In genomic region chr5:37812365-37812764, GRCh38 we compare ENCODE assay signal across 15 cellular contexts. TPM values are rescaled to one million over a fixed set of nuclear protein-coding genes. Genes with fewer than 3 reads are reported as not detected.
A peak's percentile ranks its signal among the peaks of the same experiment; 100 is the strongest.
DNase-seq lines count a peak whose midpoint lies in the region; ATAC-seq and TF ChIP-seq lines count a peak whose summit lies in the region.
"Had no signal": no experiment of that assay in that cellular context is flagged by ENCODE, and none has a peak within 500 bp of the region (broad histone marks: within the 10 kb centered on the region; RNA-seq: fewer than 3 reads in every experiment).

No MANE protein-coding gene starts in this region.

- H3K4me1 ChIP-seq in HCT116 (ENCODE audit: control insufficient read depth in 1 of 2, insufficient read depth in 2 of 2, low read length in 2 of 2), result no peaks in the 10 kb centered on the region
- H3K4me1 ChIP-seq in foreskin keratinocyte, result peaks cover 19% of the 10 kb centered on the region
- H3K4me1 ChIP-seq in skeletal muscle tissue (ENCODE audit: control insufficient read depth in 3 of 3, insufficient read depth in 3 of 3, low read length in 3 of 3), result peaks cover 9 to 25% (median 25%) of the 10 kb centered on the region in 3 donors

- H3K27ac ChIP-seq in HCT116 (ENCODE audit: low read depth, low read length) (no peak overlapping the region), foreskin keratinocyte (peak overlapping the region; percentile 79), skeletal muscle tissue (ENCODE audit: low read depth, low read length) (peak overlapping the region; percentile 58)
- H3K27ac ChIP-seq: BLaER1, SJCRH30 had no signal

- H3K4me3 ChIP-seq in HCT116 (replicated peaks in 1 of 2; ENCODE audit: low read depth in 1 of 2, low read length in 2 of 2), result no peak overlapping the region
- peak overlapping the region in 1 of 3 donors; percentile 29 for H3K4me3 ChIP-seq in skeletal muscle tissue (ENCODE audit: low read length in 3 of 3)
- H3K4me3 ChIP-seq: BLaER1, SJCRH30 had no signal

- no TSS peak for BruUV-seq in HCT116 (replicated peaks; lab: Mats Ljungman, UMichigan)

- POLR2A ChIA-PET in HCT116 (lab: Charles Lee) (no interaction called here), WTC11 (lab: Charles Lee) (no interaction called here)

- no peak overlapping the region for H3K4me2 ChIP-seq in HCT116 (ENCODE audit: low read length)
- H3K4me2 ChIP-seq: BLaER1 had no signal

- no peak overlapping the region for H2AFZ ChIP-seq in HCT116 (ENCODE audit: low read depth, low read length, poor library complexity, severe bottlenecking)

- H3K27me3 ChIP-seq in HCT116 (ENCODE audit: insufficient read depth, low read length) (no peaks in the 10 kb centered on the region), foreskin keratinocyte (no peaks in the 10 kb centered on the region), skeletal muscle tissue (ENCODE audit: control insufficient read depth in 3 of 3, insufficient read depth in 3 of 3, low read length in 3 of 3) (no peaks in the 10 kb centered on the region)
- H3K27me3 ChIP-seq: BLaER1, SJCRH30 had no signal

- TF ChIP-seq POLR2A in HCT116 (IDR thresholded peaks at IDR 0.05; ENCODE audit: borderline replicate concordance, extremely low read depth, insufficient read depth, insufficient read length), result no peak

- ATAC-seq in HCT116 (no peak), WTC11 (no peak), foreskin keratinocyte (no peak), HG03520 (IDR thresholded peaks at IDR 0.05; ENCODE audit: unreplicated experiment) (no peak)

- no peaks in the 10 kb centered on the region for H4K20me1 ChIP-seq in HCT116 (ENCODE audit: insufficient read depth)
- H4K20me1 ChIP-seq: BLaER1 had no signal

- DNase-seq in HCT116 (ENCODE audit: low read depth, low spot score), result no peak
- no peak for DNase-seq in WTC11 (ENCODE audit: low spot score)
- no peak for DNase-seq in foreskin keratinocyte
- no peak for DNase-seq in DMS79 (lab: John Stamatoyannopoulos, UW)
- no peak for DNase-seq in NCI-H1092 (lab: John Stamatoyannopoulos, UW)
- DNase-seq: CD8-positive, alpha-beta memory T cell; Karpas-422; NCI-H1417; NCI-H2029 treated with DMSO at 0.1 percent for 48 hours; NCI-H510A; NCI-H82; SJCRH30 had no signal

- no peak overlapping the region for H3K4me3 Mint-ChIP-seq in WTC11
- H3K4me3 Mint-ChIP-seq: CD8-positive, alpha-beta memory T cell had no signal

- RAD21 ChIA-PET in HCT116 (lab: Charles Lee; ENCODE audit: low non-redundant PET in 1 of 2, low total read pairs in 2 of 2, uncharacterized antibody in 2 of 2, unreplicated experiment in 2 of 2), result no interaction called here

- TF ChIP-seq RAD21 in HCT116 (IDR thresholded peaks at IDR 0.05; ENCODE audit: low read depth), result no peak

- CTCF ChIA-PET in HCT116 (lab: Charles Lee) (no interaction called here), WTC11 (lab: Charles Lee) (no interaction called here)

- H3K79me2 ChIP-seq in HCT116 (ENCODE audit: insufficient read depth, low read length), result no peaks in the 10 kb centered on the region

- peaks cover 23% of the 10 kb centered on the region for H3K4me1 Mint-ChIP-seq in WTC11
- H3K4me1 Mint-ChIP-seq: CD8-positive, alpha-beta memory T cell had no signal

- no peaks in the 10 kb centered on the region for H3K9me3 Mint-ChIP-seq in WTC11

- no peak overlapping the region for H3K9ac ChIP-seq in HCT116 (ENCODE audit: low read length)
- peak overlapping the region in 2 of 3 donors; percentile 21 to 54 for H3K9ac ChIP-seq in skeletal muscle tissue (ENCODE audit: low read depth in 1 of 3, low read length in 3 of 3)
- H3K9ac ChIP-seq: BLaER1 had no signal

- intact Hi-C loops in HCT116 (cut with micrococcal nuclease), result no loop called here

- TF ChIP-seq CTCF in HCT116 (IDR thresholded peaks at IDR 0.05 in 2 of 3, conservative IDR thresholded peaks at IDR 0.05 in 1 of 3; ENCODE audit: borderline replicate concordance in 1 of 3, insufficient read depth in 1 of 3, low read depth in 2 of 3, low read length in 2 of 3), result no peak
- TF ChIP-seq CTCF in WTC11 (IDR thresholded peaks at IDR 0.05), result no peak
- no peak for TF ChIP-seq CTCF in foreskin keratinocyte (conservative IDR thresholded peaks at IDR 0.05)

- no peak overlapping the region for H3K27ac Mint-ChIP-seq in WTC11
- H3K27ac Mint-ChIP-seq: CD8-positive, alpha-beta memory T cell had no signal

- H3K27me3 Mint-ChIP-seq in WTC11 (ENCODE audit: low read depth), result no peaks in the 10 kb centered on the region

- 0 out of 2 replicates have a peak, but pooled peaks cover 5% of the 10 kb centered on the region for H3K36me3 Mint-ChIP-seq in WTC11

- no peaks in the 10 kb centered on the region for H3K9me2 ChIP-seq in HCT116 (ENCODE audit: insufficient read depth)

- H3K36me3 ChIP-seq in HCT116 (ENCODE audit: control insufficient read depth in 1 of 2, insufficient read depth in 2 of 2, low read length in 2 of 2), result no peaks in the 10 kb centered on the region
- peaks cover 2 to 17% (median 4%) of the 10 kb centered on the region in 3 donors for H3K36me3 ChIP-seq in skeletal muscle tissue (ENCODE audit: control insufficient read depth in 3 of 3, insufficient read depth in 3 of 3, low read length in 3 of 3)
- H3K36me3 ChIP-seq: BLaER1 had no signal

- no peaks in the 10 kb centered on the region for H3K9me3 ChIP-seq in HCT116 (ENCODE audit: control insufficient read depth in 1 of 2, insufficient read depth in 1 of 2, low read depth in 1 of 2, low read length in 2 of 2)
- no peaks in the 10 kb centered on the region for H3K9me3 ChIP-seq in skeletal muscle tissue (ENCODE audit: control insufficient read depth in 3 of 3, low read length in 3 of 3)
- H3K9me3 ChIP-seq: BLaER1, SJCRH30 had no signal

TF ChIP-seq in HCT116, 20 proteins besides CTCF, POLR2A, EP300 and RAD21:
- TF ChIP-seq ZBTB33 (IDR thresholded peaks at IDR 0.05; ENCODE audit: extremely low read depth, insufficient replicate concordance, low read length) (no peak), SP1 (IDR thresholded peaks at IDR 0.05; ENCODE audit: low read depth) (0 out of 2 replicates have a peak, but pooled peaks have one; percentile 11)
TF ChIP-seq in HCT116: peak in this region for 1.

TF ChIP-seq in WTC11, 78 proteins besides CTCF, POLR2A, EP300 and RAD21:
- TF ChIP-seq NFATC4 (CRISPR knock-in tag; IDR thresholded peaks at IDR 0.05) (no peak), NFYB (CRISPR knock-in tag; conservative IDR thresholded peaks at IDR 0.05; ENCODE audit: low read depth) (peak; percentile 60), ELF4 (CRISPR knock-in tag; IDR thresholded peaks at IDR 0.05; ENCODE audit: low read depth) (no peak)

RNA-seq across cellular contexts. Expression of gene GDNF, which starts 27.5 kb away (rescaled TPM):
- total RNA-seq in HCT116 (2021; ENCODE audit: unreplicated experiment) (not detected), WTC11 (2021) (0.96 to 4.7 TPM (median 1.1 TPM) in 3 replicates), foreskin keratinocyte (1.1 and 1.7 TPM in 2 replicates), skeletal muscle tissue (0.52 TPM)
- not detected in 2 replicates for polyA plus RNA-seq in HCT116 (2012)
- polyA plus RNA-seq in foreskin keratinocyte, result 0.62 and 1.1 TPM in 2 replicates
- total RNA-seq: CD8-positive, alpha-beta memory T cell had no signal
- polyA plus RNA-seq: CD8-positive, alpha-beta memory T cell had no signal

Comparison
In these comparisons a context has a peak if more than half of its experiments do, and no peak if none do; other contexts are left out.
1. Of the 4 proteins assayed by ChIP-seq in both WTC11 and HCT116: peak only in WTC11: none; only in HCT116: SP1; in both: none; in neither: 3.